1 cellular context compared by ENCODE assay signal in genomic region chr19:55478364-55478763, GRCh38.
TF ChIP-seq lines count a peak whose summit lies in the region.

No MANE protein-coding gene starts in this region.

TF ChIP-seq in WTC11, 78 proteins besides CTCF, POLR2A, EP300 and RAD21 (continued from another document):
- TF ChIP-seq STAT6 (CRISPR knock-in tag; conservative IDR thresholded peaks at IDR 0.05; ENCODE audit: low read depth) (no peak), NR3C1 (CRISPR knock-in tag; conservative IDR thresholded peaks at IDR 0.05; ENCODE audit: low read depth) (no peak), ARID4B (CRISPR knock-in tag; IDR thresholded peaks at IDR 0.05; ENCODE audit: borderline replicate concordance) (no peak), ZBTB43 (CRISPR knock-in tag; IDR thresholded peaks at IDR 0.05) (no peak), ZNF532 (CRISPR knock-in tag; IDR thresholded peaks at IDR 0.05; ENCODE audit: borderline replicate concordance) (no peak), IRF2 (CRISPR knock-in tag; IDR thresholded peaks at IDR 0.05; ENCODE audit: borderline replicate concordance, low read depth) (no peak), KAT7 (CRISPR knock-in tag; IDR thresholded peaks at IDR 0.05; ENCODE audit: borderline replicate concordance) (no peak), GABPB1 (CRISPR knock-in tag; IDR thresholded peaks at IDR 0.05) (no peak), PREB (CRISPR knock-in tag; IDR thresholded peaks at IDR 0.05; ENCODE audit: borderline replicate concordance) (no peak), FOXK1 (CRISPR knock-in tag; IDR thresholded peaks at IDR 0.05) (no peak), ATF2 (CRISPR knock-in tag; IDR thresholded peaks at IDR 0.05; ENCODE audit: borderline replicate concordance, low read depth) (no peak), RORB (CRISPR knock-in tag; IDR thresholded peaks at IDR 0.05) (no peak), NFYB (CRISPR knock-in tag; conservative IDR thresholded peaks at IDR 0.05; ENCODE audit: low read depth) (no peak)
TF ChIP-seq in WTC11: peak in this region for 0.
